In genomic region chr6:1739220-1739619, GRCh38 we compare ENCODE assay signal across 15 cellular contexts.
A peak's percentile ranks its signal among the peaks of the same experiment; 100 is the strongest.
DNase-seq lines count a peak whose midpoint lies in the region; ATAC-seq and TF ChIP-seq lines count a peak whose summit lies in the region.
"Had no signal": no experiment of that assay in that cellular context is flagged by ENCODE, and none has a peak within 500 bp of the region (broad histone marks: within the 10 kb centered on the region; RNA-seq: fewer than 3 reads in every experiment).

No MANE protein-coding gene starts in this region.

- peaks cover 45% of the 10 kb centered on the region for H3K79me2 ChIP-seq in DOHH2 (ENCODE audit: control insufficient read depth, low read length)

- ATAC-seq in GM19372 (IDR thresholded peaks at IDR 0.05; ENCODE audit: low read depth, unreplicated experiment) (peak; percentile 47), HG02678 (IDR thresholded peaks at IDR 0.05; ENCODE audit: unreplicated experiment) (peak; percentile 34), HG03378 (IDR thresholded peaks at IDR 0.05; ENCODE audit: unreplicated experiment) (peak; percentile 30)
- ATAC-seq: gastrocnemius medialis, left lung had no signal

- H3K36me3 ChIP-seq in DOHH2 (ENCODE audit: control insufficient read depth, low read length) (peaks cover 8% of the 10 kb centered on the region), H7 (replicated peaks; ENCODE audit: control insufficient read depth, insufficient read depth, low read length) (no peaks in the 10 kb centered on the region)
- H3K36me3 ChIP-seq: gastrocnemius medialis, left lung, neutrophil had no signal

- H3K27me3 ChIP-seq in DOHH2 (ENCODE audit: control insufficient read depth, low read length) (no peaks in the 10 kb centered on the region), H7 (ENCODE audit: control insufficient read depth, insufficient read depth, low read length) (no peaks in the 10 kb centered on the region)
- H3K27me3 ChIP-seq: gastrocnemius medialis, left lung, neutrophil had no signal

- no peak for DNase-seq in effector CD8-positive, alpha-beta T cell (lab: John Stamatoyannopoulos, UW)
- DNase-seq in foreskin fibroblast (no peak), H7 (no peak), substantia nigra (lab: John Stamatoyannopoulos, UW) (no peak)
- DNase-seq: activated CD8-positive, alpha-beta memory T cell treated with anti-CD3 and anti-CD28 coated beads, Interleukin-2, amount 50 U/mL, for 48 hours; gastrocnemius medialis; KG1; NCI-H2171; T1000 had no signal

- H3K4me3 ChIP-seq in DOHH2 (ENCODE audit: low read length) = peak overlapping the region; percentile 88
- H3K4me3 ChIP-seq in foreskin fibroblast (ENCODE audit: low read depth in 1 of 2, low read length in 2 of 2) = no peak overlapping the region
- H3K4me3 ChIP-seq in H7 (ENCODE audit: insufficient read depth, low read depth, low read length) = no peak overlapping the region
- H3K4me3 ChIP-seq: gastrocnemius medialis, left lung had no signal

- TF ChIP-seq CTCF in DOHH2 (IDR thresholded peaks at IDR 0.05; ENCODE audit: low read depth, low read length, poor library complexity, severe bottlenecking) (no peak), foreskin fibroblast (IDR thresholded peaks at IDR 0.05; ENCODE audit: low read depth, low read length) (no peak)

- peaks cover 70% of the 10 kb centered on the region for H3K4me1 ChIP-seq in DOHH2 (ENCODE audit: control insufficient read depth, low read length)
- H3K4me1 ChIP-seq: gastrocnemius medialis, left lung had no signal

- peaks cover 19% of the 10 kb centered on the region for H3F3A ChIP-seq in DOHH2 (ENCODE audit: control insufficient read depth, insufficient read depth)

- 0 out of 2 replicates have a peak, but pooled peaks cover 3% of the 10 kb centered on the region for H4K20me1 ChIP-seq in DOHH2 (ENCODE audit: control insufficient read depth, insufficient read depth, low read depth, low read length)

- H3K27ac ChIP-seq in DOHH2 (ENCODE audit: low read depth, low read length) (peak overlapping the region; percentile 94), substantia nigra (ENCODE audit: low read depth, low read length, poor library complexity, severe bottlenecking) (no peak overlapping the region)
- H3K27ac ChIP-seq: gastrocnemius medialis, left lung, neutrophil had no signal

- no peaks in the 10 kb centered on the region for H3K9me2 ChIP-seq in DOHH2 (replicated peaks; ENCODE audit: control insufficient read depth, low read length)

- peak overlapping the region; percentile 98 for H3K4me2 ChIP-seq in DOHH2 (ENCODE audit: low read length)

- no peaks in the 10 kb centered on the region for H3K9me3 ChIP-seq in DOHH2 (ENCODE audit: control insufficient read depth, insufficient read depth, low read length)
- H3K9me3 ChIP-seq: gastrocnemius medialis, left lung, neutrophil had no signal
